Comparison of ENCODE assay signal across 9 cellular contexts in genomic region chr12:27711957-27712356, GRCh38. TPM values are rescaled to one million over a fixed set of nuclear protein-coding genes. Genes with fewer than 3 reads are reported as not detected.
A peak's percentile ranks its signal among the peaks of the same experiment; 100 is the strongest.
DNase-seq lines count a peak whose midpoint lies in the region; ATAC-seq, FAIRE-seq and TF ChIP-seq lines count a peak whose summit lies in the region.
"Had no signal": no experiment of that assay in that cellular context is flagged by ENCODE, and none has a peak within 500 bp of the region (broad histone marks: within the 10 kb centered on the region; RNA-seq: fewer than 3 reads in every experiment).

No MANE protein-coding gene starts in this region.

- H3K27ac Mint-ChIP-seq in stimulated activated naive CD8-positive, alpha-beta T cell treated with anti-CD3 and anti-CD28 coated beads, Interleukin-15, Interleukin-2, amounts not matched to agents 100 ng/mL and 50 ng/mL, for 24 hours, result peak overlapping the region; percentile 95
- peak overlapping the region; percentile 0 for H3K27ac Mint-ChIP-seq in activated CD8-positive, alpha-beta T cell treated with anti-CD3 and anti-CD28 coated beads for 36 hours

- no peak for TF ChIP-seq CTCF in activated CD8-positive, alpha-beta T cell treated with anti-CD3 and anti-CD28 coated beads for 36 hours (IDR thresholded peaks at IDR 0.05)
- no peak for TF ChIP-seq CTCF in keratinocyte (optimal IDR thresholded peaks at IDR 0.05 in 1 of 3, IDR thresholded peaks at IDR 0.05 in 1 of 3, conservative IDR thresholded peaks at IDR 0.05 in 1 of 3; ENCODE audit: extremely low read depth in 1 of 3, insufficient read depth in 2 of 3, low read length in 3 of 3)

- H3K4me3 Mint-ChIP-seq in stimulated activated naive CD8-positive, alpha-beta T cell treated with anti-CD3 and anti-CD28 coated beads, Interleukin-15, Interleukin-2, amounts not matched to agents 100 ng/mL and 50 ng/mL, for 24 hours, result peak overlapping the region; percentile 99
- peak overlapping the region; percentile 90 for H3K4me3 Mint-ChIP-seq in activated CD8-positive, alpha-beta T cell treated with anti-CD3 and anti-CD28 coated beads for 36 hours

- H3K9me3 ChIP-seq in keratinocyte (ENCODE audit: control insufficient read depth, low read depth, low read length), result no peaks in the 10 kb centered on the region

- DNase-seq in stimulated activated naive CD8-positive, alpha-beta T cell treated with anti-CD3 and anti-CD28 coated beads, Interleukin-15, Interleukin-2, amounts not matched to agents 100 U/mL and 50 U/mL, for 24 hours, result no peak
- DNase-seq in activated CD8-positive, alpha-beta T cell treated with anti-CD3 and anti-CD28 coated beads for 36 hours, result no peak
- DNase-seq in keratinocyte (ENCODE audit: low read depth, low spot score), result no peak
- DNase-seq in H7, result no peak
- no peak for DNase-seq in AML-193 (lab: John Stamatoyannopoulos, UW)

- CTCF ChIA-PET in activated CD8-positive, alpha-beta T cell treated with anti-CD3 and anti-CD28 coated beads for 36 hours (lab: Charles Lee), result no interaction called here

- H4K20me1 ChIP-seq in keratinocyte (ENCODE audit: control insufficient read depth, extremely low read depth, insufficient read depth, low read length), result peaks cover 3% of the 10 kb centered on the region

- POLR2A ChIA-PET in activated CD8-positive, alpha-beta T cell treated with anti-CD3 and anti-CD28 coated beads for 36 hours (lab: Charles Lee), result interaction anchor here (1.1 kb wide), 1 partner anchor 69 kb away, joined by 3 read pairs; no protein-coding TSS in a partner anchor

- H3K27me3 Mint-ChIP-seq in stimulated activated naive CD8-positive, alpha-beta T cell treated with anti-CD3 and anti-CD28 coated beads, Interleukin-15, Interleukin-2, amounts not matched to agents 100 ng/mL and 50 ng/mL, for 24 hours, result peaks cover 5% of the 10 kb centered on the region
- H3K27me3 Mint-ChIP-seq in activated CD8-positive, alpha-beta T cell treated with anti-CD3 and anti-CD28 coated beads for 36 hours, result peaks cover 6% of the 10 kb centered on the region

- no peak for FAIRE-seq in keratinocyte (lab: Jason Lieb, UNC)
- FAIRE-seq: G401.6 had no signal

- no peak overlapping the region for H3K27ac ChIP-seq in keratinocyte (ENCODE audit: control insufficient read depth, insufficient read depth, low read length)

- peaks cover 32% of the 10 kb centered on the region for H3K36me3 Mint-ChIP-seq in stimulated activated naive CD8-positive, alpha-beta T cell treated with anti-CD3 and anti-CD28 coated beads, Interleukin-15, Interleukin-2, amounts not matched to agents 100 ng/mL and 50 ng/mL, for 24 hours (ENCODE audit: low read depth)
- peaks cover 24% of the 10 kb centered on the region for H3K36me3 Mint-ChIP-seq in activated CD8-positive, alpha-beta T cell treated with anti-CD3 and anti-CD28 coated beads for 36 hours (ENCODE audit: low read depth)

- intact Hi-C loops in activated CD8-positive, alpha-beta T cell treated with anti-CD3 and anti-CD28 coated beads for 36 hours (cut with micrococcal nuclease), result no loop called here

- peaks cover 23% of the 10 kb centered on the region for H3K4me1 ChIP-seq in keratinocyte (ENCODE audit: control insufficient read depth, extremely low read depth, insufficient read depth, low read length)

- no peaks in the 10 kb centered on the region for H3K9me1 ChIP-seq in keratinocyte (ENCODE audit: control insufficient read depth, extremely low read depth, insufficient read depth, low read length)

- peaks cover 35% of the 10 kb centered on the region for H3K4me1 Mint-ChIP-seq in stimulated activated naive CD8-positive, alpha-beta T cell treated with anti-CD3 and anti-CD28 coated beads, Interleukin-15, Interleukin-2, amounts not matched to agents 100 ng/mL and 50 ng/mL, for 24 hours (ENCODE audit: low read depth)
- peaks cover 20% of the 10 kb centered on the region for H3K4me1 Mint-ChIP-seq in activated CD8-positive, alpha-beta T cell treated with anti-CD3 and anti-CD28 coated beads for 36 hours (ENCODE audit: low read depth)

- H3K4me2 ChIP-seq in keratinocyte (ENCODE audit: control insufficient read depth, extremely low read depth, insufficient read depth, low read depth, low read length), result peak overlapping the region; percentile 99

- peaks cover 50% of the 10 kb centered on the region for H3K79me2 ChIP-seq in keratinocyte (ENCODE audit: control insufficient read depth, insufficient read depth, low read length)

- dilution Hi-C loops in keratinocyte (cut with MboI; ENCODE audit: extremely low pct_ligation_motif_present, low sequenced_read_pairs), result no loop called here

- H3K4me3 ChIP-seq in keratinocyte (ENCODE audit: control insufficient read depth in 2 of 3, extremely low read depth in 1 of 3, insufficient read depth in 2 of 3, low read depth in 1 of 3, low read length in 3 of 3) (peak overlapping the region; percentile 80 to 93 (median 91)), H7 (ENCODE audit: insufficient read depth, low read depth, low read length) (no peak overlapping the region)

- H3K9ac ChIP-seq in keratinocyte (ENCODE audit: control insufficient read depth, extremely low read depth, insufficient read depth, low read length), result peak overlapping the region; percentile 98

- H3K9me3 Mint-ChIP-seq in stimulated activated naive CD8-positive, alpha-beta T cell treated with anti-CD3 and anti-CD28 coated beads, Interleukin-15, Interleukin-2, amounts not matched to agents 100 ng/mL and 50 ng/mL, for 24 hours, result no peaks in the 10 kb centered on the region
- no peaks in the 10 kb centered on the region for H3K9me3 Mint-ChIP-seq in activated CD8-positive, alpha-beta T cell treated with anti-CD3 and anti-CD28 coated beads for 36 hours

- no peaks in the 10 kb centered on the region for H3K27me3 ChIP-seq in keratinocyte (ENCODE audit: control insufficient read depth, extremely low read depth, insufficient read depth, low read length)
- H3K27me3 ChIP-seq in H7 (ENCODE audit: control insufficient read depth, insufficient read depth, low read length), result no peaks in the 10 kb centered on the region

- ATAC-seq in stimulated activated naive CD8-positive, alpha-beta T cell treated with anti-CD3 and anti-CD28 coated beads, Interleukin-15, Interleukin-2, amounts not matched to agents 100 U/mL and 50 U/mL, for 24 hours, result no peak
- ATAC-seq in activated CD8-positive, alpha-beta T cell treated with anti-CD3 and anti-CD28 coated beads for 36 hours, result no peak
- no peak for ATAC-seq in GM21529 (IDR thresholded peaks at IDR 0.05; ENCODE audit: unreplicated experiment)
- no peak for ATAC-seq in HG02678 (IDR thresholded peaks at IDR 0.05; ENCODE audit: unreplicated experiment)

- peaks cover 5 to 18% of the 10 kb centered on the region in 2 experiments for H3K36me3 ChIP-seq in keratinocyte (ENCODE audit: control insufficient read depth in 2 of 2, extremely low read depth in 1 of 2, insufficient read depth in 2 of 2, low read length in 2 of 2)
- H3K36me3 ChIP-seq in H7 (replicated peaks; ENCODE audit: control insufficient read depth, insufficient read depth, low read length), result peaks cover 4% of the 10 kb centered on the region

- no peak overlapping the region for H2AFZ ChIP-seq in keratinocyte (ENCODE audit: control insufficient read depth, low read length)

RNA-seq across cellular contexts. Expression of gene MRPS35, which starts 1.3 kb away (rescaled TPM):
- 10 to 100 TPM; 56.4 to 60.5 TPM for total RNA-seq in activated CD8-positive, alpha-beta T cell treated with anti-CD3 and anti-CD28 coated beads for 36 hours
- 34.8 to 76.0 TPM (median 60.1 TPM) in 3 replicates for polyA plus RNA-seq in keratinocyte
- 27.2 TPM for polyA plus RNA-seq in keratinocyte (2011; ENCODE audit: low read depth)
- 39.0 and 65.8 TPM in 2 replicates for polyA plus RNA-seq in keratinocyte (2011; cell fraction: cytosol; rRNA removed)
- polyA plus RNA-seq in keratinocyte (2011; cell fraction: nucleus; rRNA removed), result 30.0 and 39.3 TPM in 2 replicates
- 32.8 and 39.2 TPM in 2 replicates for polyA plus RNA-seq in keratinocyte (2012; ENCODE audit: low replicate concordance)
- 3.7 to 25.3 TPM (median 12.1 TPM) in 3 replicates for polyA minus RNA-seq in keratinocyte
- polyA minus RNA-seq in keratinocyte (2011; cell fraction: cytosol; rRNA and poly(A)+ RNA removed), result 31.3 TPM
- 8.0 and 15.3 TPM in 2 replicates for polyA minus RNA-seq in keratinocyte (2011; cell fraction: nucleus; rRNA and poly(A)+ RNA removed)
- total RNA-seq in H7 (2014; rRNA removed; shearing (Covaris generic)), result 83.8 and 96.2 TPM in 2 replicates

RNA-seq across cellular contexts. Expression of gene REP15, which starts 15.7 kb away (rescaled TPM):
- total RNA-seq in activated CD8-positive, alpha-beta T cell treated with anti-CD3 and anti-CD28 coated beads for 36 hours, result not detected
- polyA plus RNA-seq in keratinocyte, result 0.59 to 1.8 TPM (median 1.6 TPM) in 3 replicates
- polyA plus RNA-seq in keratinocyte (2011; ENCODE audit: low read depth), result 1.1 TPM
- polyA plus RNA-seq in keratinocyte (2011; cell fraction: cytosol; rRNA removed), result 0.75 and 1.3 TPM in 2 replicates
- polyA plus RNA-seq in keratinocyte (2011; cell fraction: nucleus; rRNA removed), result 2.2 and 3.9 TPM in 2 replicates
- polyA plus RNA-seq in keratinocyte (2012; ENCODE audit: low replicate concordance), result 1.0 and 1.7 TPM in 2 replicates
- polyA minus RNA-seq in keratinocyte, result 1.3 to 1.9 TPM in 2 of 3 replicates, not detected in the other
- polyA minus RNA-seq in keratinocyte (2011; cell fraction: cytosol; rRNA and poly(A)+ RNA removed), result not detected
- polyA minus RNA-seq in keratinocyte (2011; cell fraction: nucleus; rRNA and poly(A)+ RNA removed), result 4.0 and 4.7 TPM in 2 replicates
- 0.15 and 0.35 TPM in 2 replicates for total RNA-seq in H7 (2014; rRNA removed; shearing (Covaris generic))
